In genomic region chr3:52278510-52279069, GRCh38 we compare ENCODE assay signal across 8 cellular contexts. TPM values are rescaled to one million over a fixed set of nuclear protein-coding genes. Genes with fewer than 3 reads are reported as not detected.
DNase-seq lines count a peak whose midpoint lies in the region; ATAC-seq, FAIRE-seq and TF ChIP-seq lines count a peak whose summit lies in the region.

Gene WDR82, minus strand, starts transcription at chr3:52278649. Its CDS starts 288 bp downstream, at chr3:52278361.

- TF ChIP-seq POLR2A in H1 (IDR thresholded peaks at IDR 0.05; ENCODE audit: control extremely low read depth in 1 of 2, low read depth in 2 of 2, low read length in 2 of 2): peak; percentile 96 to 97

- H3K27ac ChIP-seq in H1 (ENCODE audit: low read depth, low read length): peak within 1 kb of the TSS; percentile 98

- no peak within 1 kb of the TSS for H3K14ac ChIP-seq in H1 (ENCODE audit: insufficient read length)

- H3K18ac ChIP-seq in H1 (ENCODE audit: extremely low read depth, low read length): peak within 1 kb of the TSS; percentile 97

- H2AFZ ChIP-seq in H1 (ENCODE audit: low read length): 0 out of 2 replicates have a peak within 1 kb of the TSS, but pooled peaks have one; percentile 90

- peak within 1 kb of the TSS; percentile 98 to 99 (median 98) for H3K9ac ChIP-seq in H1 (replicated peaks in 1 of 4; ENCODE audit: extremely low read depth in 1 of 4, low read depth in 3 of 4, low read length in 3 of 4)

- peak within 1 kb of the TSS; percentile 92 for H2BK12ac ChIP-seq in H1 (ENCODE audit: low read depth, low read length)

- 1% methylated on average over 27 of the region's 58 CpGs; no CpG with 5 or more reads in 1 of the 2 experiments for WGBS in H1 (ENCODE audit: extremely low coverage in 1 of 2, insufficient coverage in 1 of 2, insufficient read length in 1 of 2, insufficient replicate concordance in 2 of 2, low coverage in 1 of 2, low lambda C conversion rate in 2 of 2, missing lambda C conversion rate in 1 of 2), 2 experiments

- H3K9me3 ChIP-seq in Caco-2 (no peaks in the 10 kb centered on the region), H1 (ENCODE audit: insufficient read depth in 2 of 2, low read depth in 1 of 2, low read length in 1 of 2) (no peaks in the 10 kb centered on the region)

- TF ChIP-seq EP300 in H1 (IDR thresholded peaks at IDR 0.05; ENCODE audit: borderline replicate concordance in 1 of 2, low read depth in 2 of 2, low read length in 2 of 2): no peak

- FAIRE-seq in H1 (lab: Jason Lieb, UNC): no peak

- peak within 1 kb of the TSS; percentile 79 for H3K56ac ChIP-seq in H1 (replicated peaks; ENCODE audit: insufficient read length, low read depth, low read length)

- H4K91ac ChIP-seq in H1 (replicated peaks; ENCODE audit: insufficient read length, low read length): peak within 1 kb of the TSS; percentile 94

- peak; percentile 95 to 98 for DNase-seq in Caco-2
- peak; percentile 87 for DNase-seq in HT1080 (ENCODE audit: low read depth)
- peak; percentile 91 for DNase-seq in NOMO-1 treated with DMSO at 0.1 percent for 48 hours (lab: John Stamatoyannopoulos, UW; ENCODE audit: unreplicated experiment)
- peak; percentile 98 to 99 (median 98) for DNase-seq in activated CD8-positive, alpha-beta memory T cell treated with anti-CD3 and anti-CD28 coated beads for 48 hours (ENCODE audit: low read depth in 2 of 3, low spot score in 2 of 3)
- DNase-seq in H1 (ENCODE audit: low read depth in 1 of 2, low spot score in 2 of 2): peak; percentile 85 to 99
- peak; percentile 100 for DNase-seq in mesenteric fat pad (ENCODE audit: low spot score)
- DNase-seq in stimulated activated CD8-positive, alpha-beta memory T cell treated with anti-CD3 and anti-CD28 coated beads, Interleukin-15, amount 100 ng/mL, for 24 hours (ENCODE audit: low read depth): peak; percentile 100

- peaks cover 63% of the 10 kb centered on the region for H3K36me3 Mint-ChIP-seq in Caco-2 (ENCODE audit: insufficient read depth, unreplicated experiment)

- H3K4me1 ChIP-seq in Caco-2 (peaks cover 45% of the 10 kb centered on the region), H1 (replicated peaks in 1 of 4; ENCODE audit: control insufficient read depth in 3 of 4, insufficient read depth in 4 of 4, low read length in 3 of 4) (peaks cover 0 to 3% (median under 1%) of the 10 kb centered on the region in 4 experiments; a peak in 3 of 7 replicates)

- H3K4ac ChIP-seq in H1 (replicated peaks; ENCODE audit: insufficient read length, low read depth, low read length): no peak within 1 kb of the TSS

- H4K20me1 ChIP-seq in H1 (replicated peaks in 1 of 2; ENCODE audit: control insufficient read depth in 1 of 2, insufficient read depth in 2 of 2, low read length in 2 of 2): peaks cover 11 to 12% of the 10 kb centered on the region in 2 experiments

- peak within 1 kb of the TSS; percentile 98 for H2BK5ac ChIP-seq in H1 (ENCODE audit: low read depth, low read length)

- no peaks in the 10 kb centered on the region for H3K9me3 Mint-ChIP-seq in Caco-2 (ENCODE audit: unreplicated experiment)

- H3K27me3 Mint-ChIP-seq in Caco-2 (ENCODE audit: insufficient read depth, unreplicated experiment): no peaks in the 10 kb centered on the region

- no peak within 1 kb of the TSS for H2BK120ac ChIP-seq in H1 (replicated peaks; ENCODE audit: low read depth, low read length)

- H4K8ac ChIP-seq in H1 (ENCODE audit: extremely low read depth, insufficient read depth, low read length): peak within 1 kb of the TSS; percentile 100

- H3K27ac Mint-ChIP-seq in Caco-2 (ENCODE audit: unreplicated experiment): peak within 1 kb of the TSS; percentile 100

- H3K23me2 ChIP-seq in H1 (ENCODE audit: low read depth, low read length): peaks cover 10% of the 10 kb centered on the region

- no TSS peak for BruUV-seq in Caco-2 (replicated peaks; lab: Mats Ljungman, UMichigan)

- H2BK15ac ChIP-seq in H1 (ENCODE audit: low read length): no peak within 1 kb of the TSS; the same call in 1 of the 2 replicates

- POLR2A ChIA-PET in Caco-2 (lab: Charles Lee) (interaction anchor here (0.6 to 1.4 kb wide), 10 partner anchors 9 to 262 kb away, joined by 3 to 18 read pairs (median 4); partner anchors contain the start of genes GLYCTK, POC1A, PPM1M and TWF2), H1 (lab: Charles Lee; ENCODE audit: partially characterized antibody) (interaction anchor here (0.6 to 5.1 kb wide), 36 partner anchors 8 to 436 kb away, joined by 3 to 76 read pairs (median 4); partner anchors contain the start of genes ALAS1, GLYCTK, PPM1M and RPL29)

- intact Hi-C loops in Caco-2 (cut with micrococcal nuclease; ENCODE audit: unreplicated experiment): loop anchor here (1.0 kb wide), 1 partner anchor 11 kb away; no protein-coding TSS in a partner anchor

- H3K23ac ChIP-seq in H1 (ENCODE audit: insufficient read length): no peak within 1 kb of the TSS

- peaks cover 32 to 46% of the 10 kb centered on the region in 2 experiments for H3K79me2 ChIP-seq in H1 (ENCODE audit: control insufficient read depth in 1 of 2, insufficient read depth in 2 of 2, low read length in 2 of 2)

- no peak within 1 kb of the TSS for H2BK20ac ChIP-seq in H1 (ENCODE audit: low read length)

- peak within 1 kb of the TSS; percentile 100 for H3K4me3 Mint-ChIP-seq in Caco-2 (ENCODE audit: unreplicated experiment)

- peak within 1 kb of the TSS; percentile 84 to 90 for H3K4me2 ChIP-seq in H1 (ENCODE audit: insufficient read depth in 1 of 2, low read depth in 2 of 2, low read length in 2 of 2)

- 0 out of 2 replicates have a peak within 1 kb of the TSS, but pooled peaks have one; percentile 82 for H2AK5ac ChIP-seq in H1 (ENCODE audit: low read depth, low read length)

- no peaks in the 10 kb centered on the region; the same call in 1 of the 2 replicates for H3K79me1 ChIP-seq in H1 (ENCODE audit: low read depth, low read length)

- H3K36me3 ChIP-seq in Caco-2 (ENCODE audit: control insufficient read depth, insufficient read depth, low read length) (peaks cover 3% of the 10 kb centered on the region; the same call in 1 of the 2 replicates), H1 (ENCODE audit: control insufficient read depth in 2 of 4, insufficient read depth in 4 of 4, low read length in 3 of 4) (no peaks in the 10 kb centered on the region; a peak in 1 of 8 replicates)

- peak; percentile 79 for ATAC-seq in GM21360 (IDR thresholded peaks at IDR 0.05; ENCODE audit: unreplicated experiment)

- CTCF ChIA-PET in Caco-2 (lab: Charles Lee) (interaction anchor here (0.5 to 2.5 kb wide), 7 partner anchors 11 to 188 kb away, joined by 3 to 16 read pairs (median 4); partner anchors contain the start of genes PPM1M and TWF2), H1 (lab: Charles Lee; ENCODE audit: partially characterized antibody) (interaction anchor here (0.5 to 6.1 kb wide), 24 partner anchors 9 to 271 kb away, joined by 3 to 34 read pairs (median 4); partner anchors contain the start of genes GLYCTK, PPM1M and TWF2)

- H4K5ac ChIP-seq in H1 (ENCODE audit: insufficient read length, low read depth, low read length): peak within 1 kb of the TSS; percentile 97

- H3K4me1 Mint-ChIP-seq in Caco-2 (ENCODE audit: low read depth, unreplicated experiment): peaks cover 14% of the 10 kb centered on the region

- H3K27me3 ChIP-seq in Caco-2 (replicated peaks; ENCODE audit: control insufficient read depth, insufficient read depth, low read length): no peaks in the 10 kb centered on the region
- no peaks in the 10 kb centered on the region for H3K27me3 ChIP-seq in H1 (replicated peaks in 1 of 4; ENCODE audit: control insufficient read depth in 3 of 4, extremely low read depth in 1 of 4, insufficient read depth in 3 of 4, low read length in 3 of 4)

- TF ChIP-seq CTCF in Caco-2 (IDR thresholded peaks at IDR 0.05; ENCODE audit: insufficient read depth in 1 of 2, low read depth in 1 of 2, low read length in 1 of 2, severe bottlenecking in 1 of 2, unreplicated experiment in 1 of 2) (peak; percentile 53 to 72), H1 (IDR thresholded peaks at IDR 0.05; ENCODE audit: control extremely low read depth in 1 of 3, insufficient read depth in 1 of 3, low read depth in 1 of 3, low read length in 3 of 3) (peak; percentile 58 to 74 (median 68))

- peak; percentile 23 to 45; a peak in 3 of 4 replicates for TF ChIP-seq RAD21 in H1 (IDR thresholded peaks at IDR 0.05 in 1 of 2, conservative IDR thresholded peaks at IDR 0.05 in 1 of 2; ENCODE audit: low read depth in 2 of 2, low read length in 2 of 2)

- H3K4me3 ChIP-seq in Caco-2 (ENCODE audit: low read depth, low read length) (peak within 1 kb of the TSS; percentile 77), H1 (ENCODE audit: extremely low read depth in 1 of 4, insufficient read depth in 2 of 4, low read depth in 3 of 4, low read length in 4 of 4) (peak within 1 kb of the TSS; percentile 94 to 99 (median 97))

TF ChIP-seq in H1, 55 proteins besides CTCF, POLR2A, EP300 and RAD21 (continues in another document):
- TF ChIP-seq HDAC6 (IDR thresholded peaks at IDR 0.05; ENCODE audit: low read depth, low read length) (no peak), NRF1 (IDR thresholded peaks at IDR 0.05; ENCODE audit: low read depth, low read length) (no peak), CTBP2 (IDR thresholded peaks at IDR 0.05; ENCODE audit: borderline replicate concordance, insufficient read depth, insufficient read length, low read length) (no peak), PHF8 (conservative IDR thresholded peaks at IDR 0.05; ENCODE audit: low read depth, low read length) (peak; percentile 96)

RNA-seq across cellular contexts. Expression of gene WDR82, which starts in this region (rescaled TPM):
- 67.1 and 68.7 TPM in 2 replicates for total RNA-seq in Caco-2 (2022)
- total RNA-seq in HT1080 (2014; rRNA removed; shearing (Covaris generic)): 67.2 and 72.9 TPM in 2 replicates
- polyA plus RNA-seq in HT1080 (2015; cell fraction: cytosol; rRNA removed): 70.9 and 76.5 TPM in 2 replicates
- 52.1 and 55.6 TPM in 2 replicates for polyA plus RNA-seq in HT1080 (2015; cell fraction: nucleus; rRNA removed)
- 77.2 and 82.7 TPM in 2 replicates for total RNA-seq in H1 (2021; fragmentation: NEBNext Ultra II Directional; extraction: Animal tissue kit (Norgen Biotek cat#: 25700))
- polyA plus RNA-seq in H1 (2011; rRNA removed): 25.8 and 33.5 TPM in 2 replicates
- polyA plus RNA-seq in H1 (2011; cell fraction: cytosol; rRNA removed): 39.1 TPM
- polyA plus RNA-seq in H1 (2011; cell fraction: nucleus; rRNA removed): 15.2 TPM
- polyA plus RNA-seq in H1 (2012, experiment 1 of 2): 51.4 to 74.4 TPM (median 59.0 TPM) in 4 replicates
- 15.1 TPM for polyA plus RNA-seq in H1 (2012, experiment 2 of 2)
- 26.5 TPM for polyA plus RNA-seq in H1 (2013, experiment 1 of 2)
- polyA plus RNA-seq in H1 (2013, experiment 2 of 2): 26.3 TPM
- polyA minus RNA-seq in H1 (2011; rRNA and poly(A)+ RNA removed): 75.6 and 86.5 TPM in 2 replicates
- 38.2 TPM for polyA minus RNA-seq in H1 (2011; cell fraction: cytosol; rRNA and poly(A)+ RNA removed)
- 25.1 TPM for polyA minus RNA-seq in H1 (2011; cell fraction: nucleus; rRNA and poly(A)+ RNA removed)
- total RNA-seq in mesenteric fat pad: 52.7 TPM

Comparison
In these comparisons a context has a peak if more than half of its experiments do, and no peak if none do; other contexts are left out.
1. Peak in every context shown above with its lines: DNase-seq, ATAC-seq, H3K4me3 ChIP-seq and H3K27ac ChIP-seq.